In the genomic region with DNA sequence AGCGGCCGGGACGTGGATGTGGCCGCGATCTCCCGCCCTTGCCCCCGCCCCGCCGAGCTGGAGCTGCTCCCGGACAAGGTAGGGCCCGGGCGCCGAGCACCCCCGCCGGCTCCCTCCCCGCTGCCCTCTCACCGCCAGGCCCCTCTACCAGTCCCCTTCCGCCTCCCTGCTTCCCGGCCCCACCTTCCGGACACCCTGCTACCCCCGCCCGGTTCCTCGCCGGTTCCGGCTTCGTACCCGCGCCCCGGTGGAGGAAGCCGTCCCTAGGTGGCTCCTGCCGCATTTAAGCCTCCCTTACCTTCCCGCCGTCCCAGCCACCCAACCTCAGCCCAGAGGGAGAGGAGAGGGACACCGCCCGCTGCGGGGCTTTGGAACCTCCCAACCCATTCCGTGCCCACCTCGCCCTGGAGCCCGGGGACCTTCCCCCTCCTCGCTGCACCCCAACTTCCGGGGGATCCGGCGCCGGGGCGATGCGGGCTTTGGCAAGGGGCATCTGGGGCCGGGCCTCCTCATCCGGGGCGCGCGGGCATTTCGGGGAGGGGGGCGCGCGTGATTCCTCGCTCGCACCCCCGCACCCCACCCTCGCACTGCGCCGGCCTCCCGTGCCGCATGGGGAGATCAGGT, we compare ENCODE assay signal across 8 cellular contexts. TPM values are rescaled to one million over a fixed set of nuclear protein-coding genes. Genes with fewer than 3 reads are reported as not detected.
DNase-seq lines count a peak whose midpoint lies in the region; ATAC-seq and TF ChIP-seq lines count a peak whose summit lies in the region.

No MANE protein-coding gene starts in this region.

- peak overlapping the region; percentile 88 for H3K4me3 Mint-ChIP-seq in activated naive CD8-positive, alpha-beta T cell

- H3K27me3 Mint-ChIP-seq in activated naive CD8-positive, alpha-beta T cell, result no peaks in the 10 kb centered on the region

- H3K36me3 Mint-ChIP-seq in activated naive CD8-positive, alpha-beta T cell, result no peaks in the 10 kb centered on the region

- H3K9me3 ChIP-seq in SJSA1 (replicated peaks) (0 out of 2 replicates have a peak, but pooled peaks cover 2% of the 10 kb centered on the region), right atrium auricular region (no peaks in the 10 kb centered on the region)

- H3K4me3 ChIP-seq in SJSA1 (peak overlapping the region; percentile 96), right atrium auricular region (peak overlapping the region; percentile 92 to 95)

- H3K27ac ChIP-seq in SJSA1 (no peak overlapping the region; the same call in 1 of the 2 replicates), right atrium auricular region (peak overlapping the region; percentile 97 to 98)

- H3K36me3 ChIP-seq in SJSA1 (peaks cover 3% of the 10 kb centered on the region; the same call in 1 of the 2 replicates), right atrium auricular region (no peaks in the 10 kb centered on the region)

- H3K9me3 Mint-ChIP-seq in activated naive CD8-positive, alpha-beta T cell (ENCODE audit: low read depth), result no peaks in the 10 kb centered on the region

- H3K4me1 ChIP-seq in SJSA1 (replicated peaks), result 0 out of 2 replicates have a peak, but pooled peaks cover 3% of the 10 kb centered on the region
- H3K4me1 ChIP-seq in right atrium auricular region, result peaks cover 0 to 45% of the 10 kb centered on the region in 2 donors

- H3K4me1 Mint-ChIP-seq in activated naive CD8-positive, alpha-beta T cell (ENCODE audit: low read depth), result peaks cover 37% of the 10 kb centered on the region

- DNase-seq in NCI-H2227 (lab: John Stamatoyannopoulos, UW; ENCODE audit: unreplicated experiment), result peak; percentile 68
- DNase-seq in NCI-H2227 treated with DMSO at 0.1 percent for 48 hours (lab: John Stamatoyannopoulos, UW), result no peak
- DNase-seq in SJSA1 (ENCODE audit: low read depth in 1 of 2, low spot score in 2 of 2), result peak; percentile 44 to 56
- DNase-seq in right atrium auricular region (ENCODE audit: low spot score), result no peak
- peak; percentile 75 for DNase-seq in sciatic nerve (ENCODE audit: low spot score)
- no peak for DNase-seq in mucosa of gallbladder (ENCODE audit: low spot score)

- ATAC-seq in HG03095 (IDR thresholded peaks at IDR 0.05; ENCODE audit: unreplicated experiment) (peak; percentile 17), sciatic nerve (peak; percentile 29)

- no peaks in the 10 kb centered on the region; the same call in 1 of the 2 replicates for H3K27me3 ChIP-seq in SJSA1 (replicated peaks)
- no peaks in the 10 kb centered on the region for H3K27me3 ChIP-seq in right atrium auricular region

- intact Hi-C loops in sciatic nerve (cut with DNase I), result no loop called here

- H3K27ac Mint-ChIP-seq in activated naive CD8-positive, alpha-beta T cell, result peak overlapping the region; percentile 77

- TF ChIP-seq CTCF in right atrium auricular region (IDR thresholded peaks at IDR 0.05), result no peak

RNA-seq across cellular contexts. Expression of a gene that starts 0.5 kb away (rescaled TPM):
- 5.5 and 14.0 TPM in 2 replicates for total RNA-seq in SJSA1 (2014; rRNA removed; shearing (Covaris generic))
- total RNA-seq in right atrium auricular region (10 to 100 TPM; 17.7 to 31.1 TPM), sciatic nerve (21.0 TPM), mucosa of gallbladder (31.9 TPM)

Comparison
In these comparisons a context has a peak if more than half of its experiments do, and no peak if none do; other contexts are left out.
1. DNase-seq: peak in NCI-H2227 (single experiment), SJSA1 (2 of 2) and sciatic nerve (single experiment); none in NCI-H2227 treated with DMSO at 0.1 percent for 48 hours (single experiment), right atrium auricular region (single experiment) and mucosa of gallbladder (single experiment).